Comparison of ENCODE assay signal across 21 cellular contexts in the genomic region with DNA sequence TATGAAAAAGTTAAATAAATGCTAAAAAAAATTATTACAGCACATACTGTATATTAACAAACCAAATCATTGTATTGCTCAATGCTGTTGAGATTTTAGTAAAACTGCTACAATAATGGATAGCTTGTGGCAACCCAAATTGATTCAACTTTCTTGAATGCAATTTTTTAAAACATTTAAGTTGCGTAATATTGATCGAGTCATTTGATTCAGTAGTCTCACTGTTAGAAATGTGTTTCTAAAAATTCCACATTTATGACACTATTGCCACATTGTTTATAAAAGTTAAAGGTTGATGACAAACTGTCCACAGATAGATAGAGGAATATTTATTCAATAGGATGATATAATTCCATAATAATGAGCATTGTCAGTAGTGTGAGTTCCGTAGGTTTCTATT.
"Had no signal": no experiment of that assay in that cellular context is flagged by ENCODE, and none has a peak within 500 bp of the region (broad histone marks: within the 10 kb centered on the region; RNA-seq: fewer than 3 reads in every experiment).

No MANE protein-coding gene starts in this region.

- H3K9me3 Mint-ChIP-seq: mesothelial cell of epicardium, neural crest cell had no signal

- H3K36me3 Mint-ChIP-seq: mesothelial cell of epicardium, natural killer cell had no signal

- H3K4me3 Mint-ChIP-seq: mesothelial cell of epicardium, natural killer cell, neural crest cell had no signal

- H3K36me3 ChIP-seq: gastrocnemius medialis, heart right ventricle, suprapubic skin, thyroid gland, upper lobe of left lung, uterus had no signal

- FAIRE-seq: endometrium had no signal

- H3K9me3 ChIP-seq: gastrocnemius medialis, suprapubic skin, thyroid gland, upper lobe of left lung, uterus had no signal

- H3K27me3 ChIP-seq: gastrocnemius medialis, heart right ventricle, suprapubic skin, thyroid gland, upper lobe of left lung had no signal

- H3K4me1 Mint-ChIP-seq: mesothelial cell of epicardium, natural killer cell, neural crest cell had no signal

- H3K4me2 ChIP-seq: smooth muscle cell had no signal

- H3K27ac ChIP-seq: gastrocnemius medialis, heart right ventricle, suprapubic skin, thyroid gland, upper lobe of left lung, uterus had no signal

- H3K27ac Mint-ChIP-seq: mesothelial cell of epicardium, natural killer cell had no signal

- H3K4me1 ChIP-seq: gastrocnemius medialis, heart right ventricle, suprapubic skin, thyroid gland, upper lobe of left lung, uterus had no signal

- ATAC-seq: esophagus mucosa; gastrocnemius medialis; heart right ventricle; left lobe of liver; natural killer cell; stimulated activated naive CD8-positive, alpha-beta T cell treated with anti-CD3 and anti-CD28 coated beads, Interleukin-15, Interleukin-2, amounts not matched to agents 100 U/mL and 50 U/mL, for 24 hours had no signal

- DNase-seq: cortex of kidney; effector memory CD4-positive, alpha-beta T cell; gastrocnemius medialis; heart right ventricle; hypothalamus; islet precursor cell; mammary epithelial cell; natural killer cell; posterior cingulate gyrus; stimulated activated CD4-positive, alpha-beta T cell treated with anti-CD3 and anti-CD28 coated beads, Interleukin-2, amount 100 ng/mL, for 48 hours; stimulated activated naive CD8-positive, alpha-beta T cell treated with anti-CD3 and anti-CD28 coated beads, Interleukin-15, Interleukin-2, amounts not matched to agents 100 U/mL and 50 U/mL, for 24 hours; thyroid gland; upper lobe of left lung; uterus had no signal

- H3K4me3 ChIP-seq: gastrocnemius medialis, heart right ventricle, smooth muscle cell, suprapubic skin, thyroid gland, upper lobe of left lung, uterus had no signal
